In the genomic region with DNA sequence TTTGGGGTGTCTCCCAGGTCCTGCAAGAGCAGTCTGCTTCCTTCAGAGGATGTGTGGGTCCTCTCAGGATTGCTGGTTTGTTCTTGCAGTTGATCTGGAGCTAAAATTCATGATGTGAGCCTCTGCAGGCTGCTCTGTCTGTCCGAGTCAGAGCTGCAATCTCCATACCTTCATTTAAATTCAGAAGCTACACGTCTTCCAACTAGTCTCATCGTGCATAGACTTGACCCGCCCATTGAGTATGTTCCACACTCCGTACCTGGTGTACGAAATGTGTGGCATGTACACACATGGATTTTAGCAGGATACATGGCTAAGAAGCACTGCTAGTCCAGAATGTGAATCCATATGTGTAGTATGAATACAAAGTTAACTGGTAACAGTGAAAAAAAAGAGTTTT, we compare ENCODE assay signal across 7 cellular contexts.
"Had no signal": no experiment of that assay in that cellular context is flagged by ENCODE, and none has a peak within 500 bp of the region (broad histone marks: within the 10 kb centered on the region; RNA-seq: fewer than 3 reads in every experiment).

No MANE protein-coding gene starts in this region.

- DNase-seq: GOT3, H9, HCEC 1CT, KG1 had no signal

- ATAC-seq: HepG2 had no signal

- H3K27ac ChIP-seq: HL-60 had no signal

- FAIRE-seq: H54, HepG2 had no signal
